Comparison of ENCODE assay signal across 1 cellular context in the genomic region with DNA sequence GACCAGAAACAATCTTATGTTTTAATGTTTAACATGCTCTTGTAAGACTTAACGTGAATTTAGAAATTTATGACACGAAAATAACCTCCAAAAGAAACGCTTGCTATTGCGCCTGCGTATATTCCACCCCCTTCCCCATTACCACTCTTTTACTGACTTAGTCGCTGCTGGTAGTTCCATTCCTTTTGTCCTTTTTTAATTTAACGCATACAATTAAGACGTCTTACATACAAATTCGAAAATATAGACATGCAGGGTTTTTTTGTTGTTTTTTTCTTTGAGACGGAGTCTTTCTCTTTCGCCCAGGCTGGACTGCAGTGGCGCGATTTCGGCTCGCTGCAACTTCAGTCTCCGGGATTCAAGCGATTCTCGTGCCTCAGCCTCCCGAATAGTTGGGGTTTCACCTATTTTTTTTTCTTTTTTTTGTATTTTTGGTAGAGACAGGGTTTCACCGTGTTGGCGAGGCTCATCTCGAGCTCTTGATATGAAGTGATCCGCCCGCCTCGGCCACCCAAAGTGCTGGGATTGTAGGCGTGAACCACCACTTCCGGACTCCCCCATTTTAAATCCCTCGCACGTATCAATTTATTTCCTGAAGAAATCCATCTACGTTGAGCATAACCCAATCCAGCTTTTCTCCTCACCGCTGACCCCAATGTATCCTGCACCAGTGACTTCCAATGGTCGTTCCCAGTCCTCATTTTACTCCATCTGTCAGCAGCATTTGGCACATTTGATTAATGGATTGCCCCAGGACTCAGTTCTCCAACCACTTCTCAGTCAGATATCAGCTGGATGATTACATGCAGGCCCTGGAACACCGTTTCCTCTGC.
A peak's percentile ranks its signal among the peaks of the same experiment; 100 is the strongest.
TF ChIP-seq lines count a peak whose summit lies in the region.

No MANE protein-coding gene starts in this region.

TF ChIP-seq in HEK293, 187 proteins besides CTCF, POLR2A, EP300 and RAD21 (continued from another document):
- TF ChIP-seq AEBP2 (tag by site-specific recombination; IDR thresholded peaks at IDR 0.05; ENCODE audit: borderline replicate concordance) (no peak), ZNF155 (tag by site-specific recombination; IDR thresholded peaks at IDR 0.05) (no peak), ZNF391 (tag by site-specific recombination; IDR thresholded peaks at IDR 0.05; ENCODE audit: borderline replicate concordance, low read depth) (no peak), ZNF664 (tag by site-specific recombination; IDR thresholded peaks at IDR 0.05) (no peak), FEZF1 (tag by site-specific recombination; IDR thresholded peaks at IDR 0.05) (peak; percentile 20)
